In the genomic region with DNA sequence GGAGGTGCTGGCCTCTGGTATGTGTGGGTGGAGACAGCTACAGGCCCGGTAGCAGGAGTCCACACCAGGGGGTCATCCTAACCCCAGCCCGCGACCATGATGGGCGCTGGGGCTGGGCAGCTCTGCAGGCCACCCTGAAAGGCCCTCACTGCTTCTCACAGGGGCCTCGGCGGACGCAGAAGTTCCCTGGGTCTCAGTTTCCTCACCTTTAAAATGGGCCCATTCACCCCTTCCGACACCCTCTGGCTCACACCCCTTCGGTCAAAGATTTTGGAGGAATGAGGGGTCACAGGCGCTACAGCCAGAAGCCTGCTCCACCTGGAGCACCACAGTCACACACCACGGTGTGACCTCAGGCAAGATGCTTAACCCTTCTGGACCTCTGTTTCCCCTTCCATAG, we compare ENCODE assay signal across 1 cellular context.
TF ChIP-seq lines count a peak whose summit lies in the region.

No MANE protein-coding gene starts in this region.

TF ChIP-seq in WTC11, 78 proteins besides CTCF, POLR2A, EP300 and RAD21 (continued from another document):
- TF ChIP-seq ZNF425 (CRISPR knock-in tag; conservative IDR thresholded peaks at IDR 0.05) (no peak), GTF2I (CRISPR knock-in tag; conservative IDR thresholded peaks at IDR 0.05) (0 out of 2 replicates have a peak, but pooled peaks have one; percentile 42), NR1H2 (CRISPR knock-in tag; IDR thresholded peaks at IDR 0.05) (no peak), SMAD4 (CRISPR knock-in tag; IDR thresholded peaks at IDR 0.05) (no peak)
TF ChIP-seq in WTC11: peak in this region for 1.
